In genomic region chr10:114477285-114477684, GRCh38 we compare ENCODE assay signal across 14 cellular contexts.
DNase-seq lines count a peak whose midpoint lies in the region; ATAC-seq and TF ChIP-seq lines count a peak whose summit lies in the region.
"Had no signal": no experiment of that assay in that cellular context is flagged by ENCODE, and none has a peak within 500 bp of the region (broad histone marks: within the 10 kb centered on the region; RNA-seq: fewer than 3 reads in every experiment).

No MANE protein-coding gene starts in this region.

- H2AFZ ChIP-seq in mesenchymal stem cell (ENCODE audit: low read depth, low read length), result no peak overlapping the region

- no peak overlapping the region for H3K18ac ChIP-seq in mesenchymal stem cell (ENCODE audit: low read depth in 1 of 2, low read length in 2 of 2)

- no peak overlapping the region for H3K4me3 Mint-ChIP-seq in activated CD4-positive, alpha-beta T cell treated with anti-CD3 and anti-CD28 coated beads for 36 hours
- H3K4me3 Mint-ChIP-seq: stimulated activated naive B cell treated with anti-CD40 and anti-IgM and Interleukin-4, amounts not matched to agents 10 μg/mL and 1 μg/mL and 100 μg/mL, for 72 hours had no signal

- H2BK12ac ChIP-seq in mesenchymal stem cell (ENCODE audit: low read length in 2 of 2), result no peak overlapping the region

- H3K9ac ChIP-seq in mesenchymal stem cell (ENCODE audit: low read length), result peak overlapping the region; percentile 68

- peak overlapping the region; percentile 52 for H3K27ac Mint-ChIP-seq in activated CD4-positive, alpha-beta T cell treated with anti-CD3 and anti-CD28 coated beads for 36 hours
- H3K27ac Mint-ChIP-seq: stimulated activated naive B cell treated with anti-CD40 and anti-IgM and Interleukin-4, amounts not matched to agents 10 μg/mL and 1 μg/mL and 100 μg/mL, for 72 hours had no signal

- peaks cover 62% of the 10 kb centered on the region for H3K4me1 Mint-ChIP-seq in activated CD4-positive, alpha-beta T cell treated with anti-CD3 and anti-CD28 coated beads for 36 hours

- 88% methylated on average over 7 of the region's 7 CpGs for WGBS in mesenchymal stem cell

- H3K27me3 ChIP-seq in mesenchymal stem cell (ENCODE audit: control insufficient read depth in 1 of 2, insufficient read depth in 1 of 2, low read length in 2 of 2), result peaks cover 0 to 7% of the 10 kb centered on the region in 2 experiments
- H3K27me3 ChIP-seq in tibial artery, result no peaks in the 10 kb centered on the region

- H2BK120ac ChIP-seq in mesenchymal stem cell (ENCODE audit: low read depth, low read length), result no peak overlapping the region

- H3K79me1 ChIP-seq in mesenchymal stem cell (replicated peaks; ENCODE audit: low read length, poor library complexity, severe bottlenecking), result no peaks in the 10 kb centered on the region

- DNase-seq in activated CD4-positive, alpha-beta T cell treated with anti-CD3 and anti-CD28 coated beads for 36 hours, result no peak
- DNase-seq in activated CD4-positive, alpha-beta T cell treated with anti-CD3 and anti-CD28 coated beads for 1 hour, result no peak
- DNase-seq in coronary artery (ENCODE audit: low spot score), result peak; percentile 79
- DNase-seq in mesenchymal stem cell, result no peak
- peak; percentile 80 to 83 for DNase-seq in tibial artery
- no peak for DNase-seq in HEK293T (ENCODE audit: extremely low spot score)
- DNase-seq: amniotic stem cell; kidney; NCI-H2081 treated with DMSO at 0.1 percent for 48 hours; stimulated activated CD4-positive, alpha-beta T cell treated with anti-CD3 and anti-CD28 coated beads, Interleukin-4, amount 100 ng/mL, for 4 hours; stimulated activated naive B cell treated with anti-CD40 and anti-IgM and Interleukin-4, amounts not matched to agents 10 μg/mL and 1 μg/mL and 100 μg/mL, for 72 hours had no signal

- no peak overlapping the region for H2BK15ac ChIP-seq in mesenchymal stem cell (ENCODE audit: low read depth, poor library complexity, severe bottlenecking)

- H2AK5ac ChIP-seq in mesenchymal stem cell (ENCODE audit: low read length, severe bottlenecking), result no peak overlapping the region

- H3K9me3 Mint-ChIP-seq in activated CD4-positive, alpha-beta T cell treated with anti-CD3 and anti-CD28 coated beads for 36 hours (ENCODE audit: low read depth), result no peaks in the 10 kb centered on the region
- H3K9me3 Mint-ChIP-seq: stimulated activated naive B cell treated with anti-CD40 and anti-IgM and Interleukin-4, amounts not matched to agents 10 μg/mL and 1 μg/mL and 100 μg/mL, for 72 hours had no signal

- CTCF ChIA-PET in activated CD4-positive, alpha-beta T cell treated with anti-CD3 and anti-CD28 coated beads for 36 hours (lab: Charles Lee), result interaction anchor here (1.0 to 8.1 kb wide), 3 partner anchors 10 to 72 kb away, joined by 3 to 69 read pairs (median 6); no protein-coding TSS in a partner anchor
- CTCF ChIA-PET in HEK293T (lab: Yijun Ruan, JAX), result no interaction called here

- H3K4ac ChIP-seq in mesenchymal stem cell (ENCODE audit: low read depth in 1 of 2, low read length in 2 of 2), result no peak overlapping the region

- no peak overlapping the region for H4K91ac ChIP-seq in mesenchymal stem cell (ENCODE audit: low read length)

- POLR2A ChIA-PET in activated CD4-positive, alpha-beta T cell treated with anti-CD3 and anti-CD28 coated beads for 36 hours (lab: Charles Lee), result no interaction called here
- POLR2A ChIA-PET in HEK293T (lab: Yijun Ruan, JAX), result no interaction called here

- H3K27ac ChIP-seq in coronary artery (peak overlapping the region; percentile 9 to 73), mesenchymal stem cell (ENCODE audit: low read length, poor library complexity, severe bottlenecking) (no peak overlapping the region), tibial artery (peak overlapping the region in 1 of 2 donors; percentile 38)

- no peak overlapping the region for H3K4me2 ChIP-seq in mesenchymal stem cell (ENCODE audit: low read length, poor library complexity, severe bottlenecking)

- H3K9me3 ChIP-seq in mesenchymal stem cell (ENCODE audit: control insufficient read depth, low read length) (no peaks in the 10 kb centered on the region), tibial artery (no peaks in the 10 kb centered on the region)

- H3K27me3 Mint-ChIP-seq in activated CD4-positive, alpha-beta T cell treated with anti-CD3 and anti-CD28 coated beads for 36 hours, result no peaks in the 10 kb centered on the region
- H3K27me3 Mint-ChIP-seq: stimulated activated naive B cell treated with anti-CD40 and anti-IgM and Interleukin-4, amounts not matched to agents 10 μg/mL and 1 μg/mL and 100 μg/mL, for 72 hours had no signal

- H3K23ac ChIP-seq in mesenchymal stem cell (ENCODE audit: low read length in 2 of 2), result no peak overlapping the region

- intact Hi-C loops in activated CD4-positive, alpha-beta T cell treated with anti-CD3 and anti-CD28 coated beads for 36 hours (cut with DNase I, micrococcal nuclease), result loop anchor here in 1 of 2 experiments (10.0 kb wide), 1 partner anchor 458 kb away; the partner anchor contains the start of gene TRUB1
- intact Hi-C loops in tibial artery (cut with DNase I; ENCODE audit: low total_unique reads), result loop anchor here (10.0 kb wide), 1 partner anchor 308 kb away; no protein-coding TSS in a partner anchor

- H3K36me3 ChIP-seq in mesenchymal stem cell (ENCODE audit: control insufficient read depth in 1 of 2, insufficient read depth in 2 of 2, low read depth in 1 of 2, low read length in 2 of 2), result no peaks in the 10 kb centered on the region
- H3K36me3 ChIP-seq in tibial artery, result no peaks in the 10 kb centered on the region

- TF ChIP-seq CTCF in coronary artery (IDR thresholded peaks at IDR 0.05), result no peak
- TF ChIP-seq CTCF in tibial artery (IDR thresholded peaks at IDR 0.05), result no peak

- no peak overlapping the region for H4K8ac ChIP-seq in mesenchymal stem cell (ENCODE audit: low read length)

- no peaks in the 10 kb centered on the region for H3K4me1 ChIP-seq in mesenchymal stem cell (ENCODE audit: control insufficient read depth, insufficient read depth, low read depth, low read length)
- no peaks in the 10 kb centered on the region for H3K4me1 ChIP-seq in tibial artery

- peaks cover 20% of the 10 kb centered on the region for H3K36me3 Mint-ChIP-seq in activated CD4-positive, alpha-beta T cell treated with anti-CD3 and anti-CD28 coated beads for 36 hours (ENCODE audit: low read depth)

- H3K14ac ChIP-seq in mesenchymal stem cell (ENCODE audit: low read length in 2 of 2), result no peak overlapping the region

- H3K4me3 ChIP-seq in coronary artery (no peak overlapping the region), mesenchymal stem cell (ENCODE audit: insufficient read depth in 1 of 2, low read depth in 1 of 2, low read length in 2 of 2) (no peak overlapping the region), tibial artery (no peak overlapping the region)

- no peak for ATAC-seq in activated CD4-positive, alpha-beta T cell treated with anti-CD3 and anti-CD28 coated beads for 36 hours
- ATAC-seq in HG03045 (IDR thresholded peaks at IDR 0.05; ENCODE audit: unreplicated experiment) (no peak), GM19395 (IDR thresholded peaks at IDR 0.05; ENCODE audit: unreplicated experiment) (no peak)
- ATAC-seq: HCT116; stimulated activated naive B cell treated with anti-CD40 and anti-IgM and Interleukin-4, amounts not matched to agents 10 μg/mL and 1 μg/mL and 100 μg/mL, for 72 hours had no signal

- H2BK5ac ChIP-seq in mesenchymal stem cell (ENCODE audit: low read depth, low read length, poor library complexity, severe bottlenecking), result no peak overlapping the region

TF ChIP-seq in HEK293T, 16 proteins besides CTCF, POLR2A, EP300 and RAD21:
- TF ChIP-seq L3MBTL2 (conservative IDR thresholded peaks at IDR 0.05) (no peak), ARNT (IDR thresholded peaks at IDR 0.05) (no peak), BHLHE40 (IDR thresholded peaks at IDR 0.05; ENCODE audit: borderline replicate concordance) (no peak), LEF1 (IDR thresholded peaks at IDR 0.05; ENCODE audit: borderline replicate concordance) (no peak), PKNOX1 (IDR thresholded peaks at IDR 0.05) (no peak), CTBP1 (IDR thresholded peaks at IDR 0.05; ENCODE audit: borderline replicate concordance) (no peak), HDGF (IDR thresholded peaks at IDR 0.05; ENCODE audit: borderline replicate concordance) (no peak), FOXA1 (IDR thresholded peaks at IDR 0.05) (no peak), FOXK2 (IDR thresholded peaks at IDR 0.05) (no peak), SUZ12 (IDR thresholded peaks at IDR 0.05) (no peak)

Comparison
In these comparisons a context has a peak if more than half of its experiments do, and no peak if none do; other contexts are left out.
1. DNase-seq: peak in coronary artery (single experiment) and tibial artery (2 of 2); none in activated CD4-positive, alpha-beta T cell treated with anti-CD3 and anti-CD28 coated beads for 36 hours (single experiment), activated CD4-positive, alpha-beta T cell treated with anti-CD3 and anti-CD28 coated beads for 1 hour (single experiment), mesenchymal stem cell (single experiment) and HEK293T (single experiment).